8 cellular contexts compared by ENCODE assay signal in the genomic region with DNA sequence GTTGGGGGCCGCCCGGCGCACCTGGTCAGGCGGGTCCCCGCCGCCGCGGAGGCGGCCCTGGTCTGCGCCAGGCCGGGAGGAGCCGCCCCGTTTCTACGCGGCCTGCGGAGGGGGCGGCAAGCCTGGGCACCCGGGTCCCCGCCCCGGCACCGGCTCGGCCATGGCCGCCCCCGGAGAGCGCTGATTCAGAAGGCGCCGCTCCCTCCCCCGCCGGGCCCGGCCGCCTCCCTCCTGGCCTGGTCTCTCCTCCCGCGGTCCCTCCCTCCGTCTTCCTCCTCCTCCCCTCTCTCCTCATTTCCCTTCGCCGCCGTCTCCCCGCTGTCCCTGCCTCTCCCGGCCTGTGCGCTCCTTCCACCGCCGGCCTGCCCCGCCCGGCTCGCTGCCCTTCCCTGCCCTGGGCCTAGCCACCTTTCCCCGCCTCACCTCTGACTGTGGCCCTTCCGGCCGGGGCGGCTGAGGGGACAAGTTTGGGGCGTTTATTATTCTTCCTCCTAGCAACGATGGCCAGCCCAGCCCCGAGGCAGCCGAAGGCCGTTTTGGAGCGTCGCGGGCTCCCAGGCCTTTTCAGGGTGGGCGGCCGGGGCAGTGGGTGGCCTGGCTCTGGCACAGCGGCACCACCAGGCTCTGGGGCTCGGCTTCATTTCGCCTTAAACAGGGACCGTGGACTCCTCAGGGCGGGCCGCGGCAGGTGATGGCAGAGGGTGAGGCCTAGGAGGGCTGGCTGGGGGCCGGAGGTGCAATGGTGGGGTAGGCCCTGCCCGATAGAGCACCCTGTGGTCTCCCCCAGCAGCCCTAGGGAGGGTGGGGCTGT. TPM values are rescaled to one million over a fixed set of nuclear protein-coding genes. Genes with fewer than 3 reads are reported as not detected.
DNase-seq lines count a peak whose midpoint lies in the region; ATAC-seq and TF ChIP-seq lines count a peak whose summit lies in the region.

No MANE protein-coding gene starts in this region.

- H3K27ac ChIP-seq in CD8-positive, alpha-beta memory T cell (ENCODE audit: low read depth, low read length), result peak overlapping the region; percentile 4
- H3K27ac ChIP-seq in IMR-90 (ENCODE audit: insufficient read depth, low read length) (peak overlapping the region; percentile 70), stomach smooth muscle (ENCODE audit: low read length) (no peak overlapping the region)

- peaks cover 45% of the 10 kb centered on the region for H4K20me1 ChIP-seq in IMR-90 (ENCODE audit: insufficient read depth, low read length)

- dilution Hi-C loops in IMR-90 (cut with HindIII; ENCODE audit: low sequenced_read_pairs, unreplicated experiment), result no loop called here

- H4K8ac ChIP-seq in IMR-90 (ENCODE audit: low read depth in 2 of 2, low read length in 2 of 2), result peak overlapping the region; percentile 65 to 70; a peak in 2 of 4 replicates

- no peak overlapping the region for H4K5ac ChIP-seq in IMR-90 (ENCODE audit: low read depth, low read length)

- H3K79me1 ChIP-seq in IMR-90 (ENCODE audit: low read depth in 1 of 2, low read length in 2 of 2), result peaks cover 14 to 46% of the 10 kb centered on the region in 2 experiments; a peak in 3 of 4 replicates

- H3K4me3 ChIP-seq in CD8-positive, alpha-beta memory T cell (ENCODE audit: low read length), result no peak overlapping the region
- peak overlapping the region; percentile 97 for H3K4me3 ChIP-seq in IMR-90 (ENCODE audit: insufficient read depth, low read depth, low read length)
- H3K4me3 ChIP-seq in mononuclear cell (ENCODE audit: low read length), result peak overlapping the region; percentile 26
- peak overlapping the region; percentile 44 to 77 for H3K4me3 ChIP-seq in stomach smooth muscle (ENCODE audit: low read length in 2 of 2)

- H3K56ac ChIP-seq in IMR-90 (ENCODE audit: extremely low read depth, insufficient read depth, low read length), result no peak overlapping the region

- peaks cover 0 to 22% (median 0%) of the 10 kb centered on the region in 3 donors for H3K4me1 Mint-ChIP-seq in CD8-positive, alpha-beta memory T cell

- DNase-seq in CD8-positive, alpha-beta memory T cell, result peak in 1 of 5 donors; percentile 28
- DNase-seq in IMR-90 (peak; percentile 67), epidermal melanocyte (ENCODE audit: insufficient read length, low spot score) (peak; percentile 49)
- DNase-seq in activated CD4-positive, alpha-beta T cell treated with anti-CD3 and anti-CD28 coated beads for 48 hours, result peak; percentile 50

- TF ChIP-seq POLR2A in IMR-90 (IDR thresholded peaks at IDR 0.05; ENCODE audit: low read depth, low read length), result peak; percentile 80

- H3K27me3 Mint-ChIP-seq in CD8-positive, alpha-beta memory T cell, result peaks cover 7 to 23% of the 10 kb centered on the region in 2 donors

- TF ChIP-seq CTCF in IMR-90 (conservative IDR thresholded peaks at IDR 0.05; ENCODE audit: low read depth, low read length), result no peak

- H3K36me3 ChIP-seq in CD8-positive, alpha-beta memory T cell (ENCODE audit: insufficient read depth, low read length), result no peaks in the 10 kb centered on the region
- peaks cover 5% of the 10 kb centered on the region; the same call in 1 of the 2 replicates for H3K36me3 ChIP-seq in IMR-90 (ENCODE audit: control insufficient read depth, insufficient read depth, low read length)
- H3K36me3 ChIP-seq in stomach smooth muscle (ENCODE audit: control insufficient read depth in 2 of 2, insufficient read depth in 2 of 2, low read length in 2 of 2), result peaks cover 0 to 2% of the 10 kb centered on the region in 2 donors

- H2BK120ac ChIP-seq in IMR-90 (ENCODE audit: low read depth, low read length), result no peak overlapping the region

- H2AK5ac ChIP-seq in IMR-90 (ENCODE audit: low read depth, low read length), result peak overlapping the region; percentile 87; the same call in 1 of the 2 replicates

- peak overlapping the region; percentile 74 for H3K4me2 ChIP-seq in IMR-90 (ENCODE audit: low read depth, low read length)

- H3K23ac ChIP-seq in IMR-90 (ENCODE audit: low read depth, low read length), result peak overlapping the region; percentile 96; the same call in 1 of the 2 replicates

- no peak overlapping the region for H2BK20ac ChIP-seq in IMR-90 (ENCODE audit: low read depth, low read length)

- no peak for TF ChIP-seq RAD21 in IMR-90 (IDR thresholded peaks at IDR 0.05; ENCODE audit: low read length)

- H3K9ac ChIP-seq in IMR-90 (ENCODE audit: low read depth, low read length), result peak overlapping the region; percentile 86
- H3K9ac ChIP-seq in stomach smooth muscle (ENCODE audit: low read length in 2 of 2), result peak overlapping the region; percentile 70 to 83

- H4K91ac ChIP-seq in IMR-90 (ENCODE audit: insufficient read depth, low read depth, low read length), result peak overlapping the region; percentile 32

- H2BK5ac ChIP-seq in IMR-90 (ENCODE audit: low read depth, low read length, poor library complexity, severe bottlenecking), result peak overlapping the region; percentile 48

- in situ Hi-C loops in IMR-90 (cut with MboI; ENCODE audit: low sequenced_read_pairs), result no loop called here

- no peaks in the 10 kb centered on the region for H3K9me3 Mint-ChIP-seq in CD8-positive, alpha-beta memory T cell

- WGBS in IMR-90 (ENCODE audit: extremely low coverage in 2 of 2, insufficient read length in 1 of 2), 2 experiments, result 0% methylated on average over 40 of the region's 68 CpGs; no CpG with 5 or more reads in 1 of the 2 experiments

- peak overlapping the region; percentile 99 for H2AK9ac ChIP-seq in IMR-90 (replicated peaks; ENCODE audit: low read depth, low read length, poor library complexity)

- intact Hi-C loops in IMR-90 (cut with micrococcal nuclease), result loop anchor here (2.0 to 5.0 kb wide), 2 partner anchors 39 to 71 kb away; partner anchors contain the start of gene AKT1

- peak overlapping the region; percentile 87 for H3K14ac ChIP-seq in IMR-90 (replicated peaks; ENCODE audit: low read depth, low read length)

- peaks cover 9% of the 10 kb centered on the region for H3K4me1 ChIP-seq in CD8-positive, alpha-beta memory T cell (ENCODE audit: insufficient read depth, low read length)
- peaks cover 14% of the 10 kb centered on the region for H3K4me1 ChIP-seq in IMR-90 (ENCODE audit: control insufficient read depth, insufficient read depth, low read length)
- peaks cover 12% of the 10 kb centered on the region for H3K4me1 ChIP-seq in mononuclear cell (ENCODE audit: insufficient read depth, low read length)
- peaks cover 33% of the 10 kb centered on the region for H3K4me1 ChIP-seq in stomach smooth muscle (ENCODE audit: control insufficient read depth, insufficient read depth, low read length)

- peak overlapping the region; percentile 69 for H3K4ac ChIP-seq in IMR-90 (ENCODE audit: low read depth, low read length)

- no peak overlapping the region for H2BK15ac ChIP-seq in IMR-90 (ENCODE audit: low read depth, low read length)

- H3K36me3 Mint-ChIP-seq in CD8-positive, alpha-beta memory T cell, result no peaks in the 10 kb centered on the region

- CTCF ChIA-PET in CD8-positive, alpha-beta memory T cell (lab: Charles Lee), result interaction anchor here (1.2 kb wide), 1 partner anchor 97 kb away, joined by 4 read pairs; no protein-coding TSS in a partner anchor
- CTCF ChIA-PET in IMR-90 (lab: Yijun Ruan, JAX), result no interaction called here

- H3K9me1 ChIP-seq in IMR-90 (ENCODE audit: insufficient read depth, low read length), result peaks cover 15% of the 10 kb centered on the region

- H3K18ac ChIP-seq in IMR-90 (ENCODE audit: low read depth, low read length), result peak overlapping the region; percentile 16; the same call in 1 of the 2 replicates

- no peak overlapping the region for H3K27ac Mint-ChIP-seq in CD8-positive, alpha-beta memory T cell

- no peaks in the 10 kb centered on the region for H3K9me3 ChIP-seq in CD8-positive, alpha-beta memory T cell (ENCODE audit: low read length)
- H3K9me3 ChIP-seq in IMR-90 (ENCODE audit: control insufficient read depth, insufficient read depth, low read length) (no peaks in the 10 kb centered on the region), mononuclear cell (ENCODE audit: low read depth, low read length) (no peaks in the 10 kb centered on the region), stomach smooth muscle (ENCODE audit: control insufficient read depth in 2 of 2, low read length in 2 of 2) (no peaks in the 10 kb centered on the region)

- H2AFZ ChIP-seq in IMR-90 (replicated peaks; ENCODE audit: low read length, poor library complexity), result peak overlapping the region; percentile 87

- POLR2A ChIA-PET in CD8-positive, alpha-beta memory T cell (lab: Charles Lee), result no interaction called here
- POLR2A ChIA-PET in IMR-90 (lab: Charles Lee; ENCODE audit: unreplicated experiment), result no interaction called here

- no peaks in the 10 kb centered on the region for H3K27me3 ChIP-seq in CD8-positive, alpha-beta memory T cell (ENCODE audit: insufficient read depth, low read length, poor library complexity, severe bottlenecking)
- H3K27me3 ChIP-seq in IMR-90 (ENCODE audit: control insufficient read depth, insufficient read depth, low read length), result peaks cover 26% of the 10 kb centered on the region
- peaks cover 29% of the 10 kb centered on the region for H3K27me3 ChIP-seq in mononuclear cell (ENCODE audit: insufficient read depth, low read length)
- H3K27me3 ChIP-seq in stomach smooth muscle (ENCODE audit: control insufficient read depth in 1 of 2, insufficient read depth in 2 of 2, low read length in 2 of 2), result peaks cover 2 to 6% of the 10 kb centered on the region in 2 donors

- no TSS peak for BruUV-seq in IMR-90 (replicated peaks; lab: Mats Ljungman, UMichigan)

- peak overlapping the region in 6 of 7 donors; percentile 11 to 66 (median 56) for H3K4me3 Mint-ChIP-seq in CD8-positive, alpha-beta memory T cell

- ATAC-seq in IMR-90 (ENCODE audit: low read depth), result peak; percentile 88
- ATAC-seq in HG03175 (IDR thresholded peaks at IDR 0.05; ENCODE audit: unreplicated experiment), result no peak
- ATAC-seq in HG02678 (IDR thresholded peaks at IDR 0.05; ENCODE audit: unreplicated experiment), result no peak

TF ChIP-seq in IMR-90, 13 proteins besides CTCF, POLR2A, EP300 and RAD21:
- TF ChIP-seq MAZ (IDR thresholded peaks at IDR 0.05; ENCODE audit: borderline replicate concordance, low read depth, low read length) (peak; percentile 64; the same call in 1 of the 2 replicates), RCOR1 (IDR thresholded peaks at IDR 0.05; ENCODE audit: insufficient replicate concordance, low read length) (no peak)

RNA-seq across cellular contexts. Expression of gene CEP170B, which starts 0.8 kb away (rescaled TPM):
- 1 to 10 TPM; 6.4 to 6.7 TPM for total RNA-seq in CD8-positive, alpha-beta memory T cell
- not detected for polyA plus RNA-seq in CD8-positive, alpha-beta memory T cell
- total RNA-seq in IMR-90 (2012; rRNA removed), result 3.6 and 4.2 TPM in 2 replicates
- polyA plus RNA-seq in IMR-90 (2012; rRNA removed), result 13.1 and 17.5 TPM in 2 replicates
- polyA plus RNA-seq in IMR-90 (2012; cell fraction: cytosol; rRNA removed), result 8.0 and 13.1 TPM in 2 replicates
- 67.5 and 145 TPM in 2 replicates for polyA plus RNA-seq in IMR-90 (2012; cell fraction: nucleus; rRNA removed; ENCODE audit: low replicate concordance)
- total RNA-seq in mononuclear cell, result 1.0 TPM

RNA-seq across cellular contexts. Expression of gene PLD4, which starts 58.8 kb away (rescaled TPM):
- under 1 TPM in 1 of 2 experiments, not detected in 1; 0.04 TPM for total RNA-seq in CD8-positive, alpha-beta memory T cell
- polyA plus RNA-seq in CD8-positive, alpha-beta memory T cell, result not detected
- total RNA-seq in IMR-90 (2012; rRNA removed) (not detected in 2 replicates), mononuclear cell (15.3 TPM)
- polyA plus RNA-seq in IMR-90 (2012; rRNA removed), result 0.05 and 0.07 TPM in 2 replicates
- polyA plus RNA-seq in IMR-90 (2012; cell fraction: cytosol; rRNA removed), result 0.04 TPM in 1 of 2 replicates, not detected in the other
- 0.12 and 0.14 TPM in 2 replicates for polyA plus RNA-seq in IMR-90 (2012; cell fraction: nucleus; rRNA removed; ENCODE audit: low replicate concordance)

Comparison
In these comparisons a context has a peak if more than half of its experiments do, and no peak if none do; other contexts are left out.
1. RNA of gene PLD4, which starts 58.8 kb away (total RNA-seq): 15.3 TPM in mononuclear cell (single experiment); 0.04 TPM in CD8-positive, alpha-beta memory T cell and not detected in IMR-90; every median in the first group is over 10 times any median in the second.